ENCODE assay signal across 13 cellular contexts in the genomic region with DNA sequence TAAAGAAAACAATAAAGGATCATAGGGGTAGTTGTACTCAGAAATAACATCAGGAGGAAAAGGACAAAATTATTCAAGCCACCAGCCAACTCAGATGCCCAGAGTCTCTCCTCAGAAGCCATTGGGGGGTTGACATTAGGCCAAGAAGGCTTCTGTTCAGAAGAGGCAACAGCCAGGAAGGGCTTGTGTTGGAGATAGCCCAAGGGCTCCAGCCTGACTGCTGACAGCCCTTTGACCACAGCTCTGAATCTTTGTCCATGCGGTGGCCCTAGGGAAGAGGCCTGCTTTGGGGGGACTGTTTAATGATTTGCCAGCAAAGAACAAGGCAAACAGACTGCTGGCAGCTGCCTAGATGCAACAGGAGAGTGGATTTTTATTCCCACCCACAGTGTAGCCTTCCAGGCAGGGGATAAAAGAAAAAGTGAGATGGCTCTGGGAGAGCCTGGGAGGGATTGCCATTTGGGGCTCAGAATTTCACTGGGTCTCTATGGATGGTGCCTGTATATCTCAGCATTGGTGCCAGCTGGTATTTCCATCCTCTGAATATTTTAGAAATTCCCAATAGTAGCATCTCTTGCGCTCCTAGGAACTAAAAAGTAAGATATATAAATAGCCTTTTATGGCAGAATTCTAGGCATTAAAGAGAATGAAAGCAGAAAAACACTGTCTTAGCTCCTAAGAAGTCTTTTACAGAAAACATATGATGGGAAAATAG. TPM values are rescaled to one million over a fixed set of nuclear protein-coding genes. Genes with fewer than 3 reads are reported as not detected.
DNase-seq lines count a peak whose midpoint lies in the region; ATAC-seq, FAIRE-seq and TF ChIP-seq lines count a peak whose summit lies in the region.
"Had no signal": no experiment of that assay in that cellular context is flagged by ENCODE, and none has a peak within 500 bp of the region (broad histone marks: within the 10 kb centered on the region; RNA-seq: fewer than 3 reads in every experiment).

No MANE protein-coding gene starts in this region.

- no peak for TF ChIP-seq EP300 in K562 (IDR thresholded peaks at IDR 0.05; ENCODE audit: low read length)

- H3K9me1 ChIP-seq in K562 (ENCODE audit: control insufficient read depth, insufficient read depth, low read length) = no peaks in the 10 kb centered on the region

- H4K20me1 ChIP-seq in K562 (replicated peaks; ENCODE audit: control insufficient read depth, insufficient read depth, low read length) = no peaks in the 10 kb centered on the region

- H3K27ac ChIP-seq in K562 (ENCODE audit: extremely low read depth, low read depth, low read length) = no peak overlapping the region
- peak overlapping the region; percentile 21 for H3K27ac ChIP-seq in mesenchymal stem cell (ENCODE audit: low read length, poor library complexity, severe bottlenecking)
- H3K27ac ChIP-seq in thyroid gland = no peak overlapping the region

- H2BK5ac ChIP-seq in mesenchymal stem cell (ENCODE audit: low read depth, low read length, poor library complexity, severe bottlenecking) = no peak overlapping the region

- no peak for TF ChIP-seq CTCF in K562 (IDR thresholded peaks at IDR 0.05 in 2 of 3, conservative IDR thresholded peaks at IDR 0.05 in 1 of 3; ENCODE audit: insufficient read depth in 2 of 3, low read depth in 1 of 3, low read length in 3 of 3)
- no peak for TF ChIP-seq CTCF in thyroid gland (IDR thresholded peaks at IDR 0.05)

- no peaks in the 10 kb centered on the region for H3K9me3 ChIP-seq in K562 (replicated peaks; ENCODE audit: control insufficient read depth, insufficient read depth, low read depth, low read length)
- no peaks in the 10 kb centered on the region for H3K9me3 ChIP-seq in mesenchymal stem cell (ENCODE audit: control insufficient read depth, low read length)
- H3K9me3 ChIP-seq in thyroid gland = no peaks in the 10 kb centered on the region

- H3K27me3 ChIP-seq in K562 (ENCODE audit: control insufficient read depth in 2 of 2, insufficient read depth in 2 of 2, low read length in 2 of 2) = no peaks in the 10 kb centered on the region
- H3K27me3 ChIP-seq in mesenchymal stem cell (ENCODE audit: control insufficient read depth in 1 of 2, insufficient read depth in 1 of 2, low read length in 2 of 2) = peaks cover 13 to 21% of the 10 kb centered on the region in 2 experiments
- no peaks in the 10 kb centered on the region for H3K27me3 ChIP-seq in thyroid gland

- POLR2A ChIA-PET in K562 (lab: Yijun Ruan, JAX) = interaction anchor here (0.6 to 5.4 kb wide), 10 partner anchors 8 to 328 kb away, joined by 3 to 34 read pairs (median 3); partner anchors contain the start of gene SUPT4H1

- 80% methylated on average over 2 of the region's 2 CpGs for WGBS in K562 (ENCODE audit: insufficient coverage, low coverage, missing lambda C conversion rate)
- 90% methylated on average over 1 of the region's 2 CpGs for WGBS in mesenchymal stem cell
- 71 to 81% methylated on average over 2 of the region's 2 CpGs for WGBS in thyroid gland, 2 donors

- H3K4me3 Mint-ChIP-seq in activated naive CD4-positive, alpha-beta T cell treated with anti-CD3 and anti-CD28 coated beads, Interleukin-2, amount 50 U/mL, for 24 hours = no peak overlapping the region

- peak overlapping the region in 1 of 2 experiments; percentile 40; a peak in 1 of 4 replicates for H3K9ac ChIP-seq in K562 (ENCODE audit: insufficient read depth in 1 of 2, low read depth in 2 of 2, low read length in 2 of 2)
- H3K9ac ChIP-seq in mesenchymal stem cell (ENCODE audit: low read length) = no peak overlapping the region

- H3K36me3 Mint-ChIP-seq in activated naive CD4-positive, alpha-beta T cell treated with anti-CD3 and anti-CD28 coated beads, Interleukin-2, amount 50 U/mL, for 24 hours = no peaks in the 10 kb centered on the region

- peak; percentile 38 for ATAC-seq in K562
- no peak for ATAC-seq in GM18858 (IDR thresholded peaks at IDR 0.05; ENCODE audit: unreplicated experiment)
- ATAC-seq in GM18868 (IDR thresholded peaks at IDR 0.05; ENCODE audit: unreplicated experiment) = no peak
- no peak for ATAC-seq in GM21447 (IDR thresholded peaks at IDR 0.05; ENCODE audit: unreplicated experiment)
- ATAC-seq: HCT116 had no signal

- H3K4me1 ChIP-seq in K562 (replicated peaks in 1 of 2; ENCODE audit: control insufficient read depth in 2 of 2, insufficient read depth in 2 of 2, low read length in 2 of 2) = peaks cover 7 to 37% of the 10 kb centered on the region in 2 experiments
- H3K4me1 ChIP-seq in mesenchymal stem cell (ENCODE audit: control insufficient read depth, insufficient read depth, low read depth, low read length) = peaks cover 7% of the 10 kb centered on the region
- H3K4me1 ChIP-seq in thyroid gland = no peaks in the 10 kb centered on the region

- CTCF ChIA-PET in K562 (lab: Yijun Ruan, JAX; ENCODE audit: low intra/inter-chr PET ratio) = no interaction called here

- intact Hi-C loops in K562 (cut with micrococcal nuclease) = no loop called here
- intact Hi-C loops in thyroid gland (cut with DNase I) = no loop called here

- no peak overlapping the region for H3K23ac ChIP-seq in mesenchymal stem cell (ENCODE audit: low read length in 2 of 2)

- H2BK120ac ChIP-seq in mesenchymal stem cell (ENCODE audit: low read depth, low read length) = no peak overlapping the region

- H4K91ac ChIP-seq in mesenchymal stem cell (ENCODE audit: low read length) = no peak overlapping the region

- no peak overlapping the region for H3K14ac ChIP-seq in mesenchymal stem cell (ENCODE audit: low read length in 2 of 2)

- H3K27me3 Mint-ChIP-seq in activated naive CD4-positive, alpha-beta T cell treated with anti-CD3 and anti-CD28 coated beads, Interleukin-2, amount 50 U/mL, for 24 hours = no peaks in the 10 kb centered on the region

- DNase-seq in activated naive CD4-positive, alpha-beta T cell treated with Interleukin-2 at 50 U/mL for 16 hours = no peak
- no peak for DNase-seq in K562 (ENCODE audit: extremely low read depth in 1 of 4, low spot score in 3 of 4)
- DNase-seq in mesenchymal stem cell = no peak
- no peak for DNase-seq in thyroid gland
- DNase-seq: activated CD4-positive, alpha-beta T cell treated with anti-CD3 and anti-CD28 coated beads for 48 hours; activated gamma-delta T cell; NCI-H1694 had no signal

- H2AFZ ChIP-seq in K562 (ENCODE audit: low read depth, low read length) (no peak overlapping the region), mesenchymal stem cell (ENCODE audit: low read depth, low read length) (no peak overlapping the region)

- TF ChIP-seq POLR2A in K562 (conservative IDR thresholded peaks at IDR 0.05) (no peak), thyroid gland (IDR thresholded peaks at IDR 0.05) (no peak)

- no peak overlapping the region for H2BK12ac ChIP-seq in mesenchymal stem cell (ENCODE audit: low read length in 2 of 2)

- peak; percentile 51 for FAIRE-seq in K562 (lab: Jason Lieb, UNC)
- FAIRE-seq: colon had no signal

- peaks cover 60% of the 10 kb centered on the region for H3K4me1 Mint-ChIP-seq in activated naive CD4-positive, alpha-beta T cell treated with anti-CD3 and anti-CD28 coated beads, Interleukin-2, amount 50 U/mL, for 24 hours

- no peak overlapping the region for H3K4me2 ChIP-seq in K562 (ENCODE audit: insufficient read depth, low read length)
- H3K4me2 ChIP-seq in mesenchymal stem cell (ENCODE audit: low read length, poor library complexity, severe bottlenecking) = no peak overlapping the region

- no peaks in the 10 kb centered on the region for H3K79me2 ChIP-seq in K562 (ENCODE audit: control insufficient read depth, insufficient read depth, low read length)

- H3K9me3 Mint-ChIP-seq in activated naive CD4-positive, alpha-beta T cell treated with anti-CD3 and anti-CD28 coated beads, Interleukin-2, amount 50 U/mL, for 24 hours = no peaks in the 10 kb centered on the region

- no peaks in the 10 kb centered on the region for H3K79me1 ChIP-seq in mesenchymal stem cell (replicated peaks; ENCODE audit: low read length, poor library complexity, severe bottlenecking)

- H2AK5ac ChIP-seq in mesenchymal stem cell (ENCODE audit: low read length, severe bottlenecking) = no peak overlapping the region

- H3K36me3 ChIP-seq in K562 (ENCODE audit: control insufficient read depth, insufficient read depth, low read length) = no peaks in the 10 kb centered on the region
- no peaks in the 10 kb centered on the region for H3K36me3 ChIP-seq in mesenchymal stem cell (ENCODE audit: control insufficient read depth in 1 of 2, insufficient read depth in 2 of 2, low read depth in 1 of 2, low read length in 2 of 2)
- H3K36me3 ChIP-seq in thyroid gland = no peaks in the 10 kb centered on the region

- H4K8ac ChIP-seq in mesenchymal stem cell (ENCODE audit: low read length) = no peak overlapping the region

- no peak overlapping the region for H3K4ac ChIP-seq in mesenchymal stem cell (ENCODE audit: low read depth in 1 of 2, low read length in 2 of 2)

- H3K4me3 ChIP-seq in K562 (no peak overlapping the region), mesenchymal stem cell (ENCODE audit: insufficient read depth in 1 of 2, low read depth in 1 of 2, low read length in 2 of 2) (no peak overlapping the region), thyroid gland (replicated peaks in 1 of 3) (no peak overlapping the region)

- H3K18ac ChIP-seq in mesenchymal stem cell (ENCODE audit: low read depth in 1 of 2, low read length in 2 of 2) = no peak overlapping the region

- no peak for TF ChIP-seq RAD21 in K562 (CRISPR knock-in tag; conservative IDR thresholded peaks at IDR 0.05 in 1 of 2, IDR thresholded peaks at IDR 0.05 in 1 of 2)

- in situ Hi-C loops in K562 (cut with MboI) = no loop called here

- H3K27ac Mint-ChIP-seq in activated naive CD4-positive, alpha-beta T cell treated with anti-CD3 and anti-CD28 coated beads, Interleukin-2, amount 50 U/mL, for 24 hours = peak overlapping the region; percentile 63

- H2BK15ac ChIP-seq in mesenchymal stem cell (ENCODE audit: low read depth, poor library complexity, severe bottlenecking) = no peak overlapping the region

- no TSS peak for BruUV-seq in K562 (replicated peaks; lab: Mats Ljungman, UMichigan)

RNA-seq across cellular contexts. Expression of gene SUPT4H1, which starts 29.3 kb away (rescaled TPM):
- 26.0 and 31.9 TPM in 2 replicates for total RNA-seq in K562 (2011; cell fraction: chromatin; rRNA removed; ENCODE audit: low replicate concordance)
- total RNA-seq in K562 (2011; cell fraction: nucleolus; rRNA removed) = 30.7 and 32.8 TPM in 2 replicates
- total RNA-seq in K562 (2011; cell fraction: nucleoplasm; rRNA removed) = 38.1 and 51.1 TPM in 2 replicates
- total RNA-seq in K562 (2014; rRNA removed) (62.1 and 94.0 TPM in 2 replicates), K562 (2014; rRNA removed; fragmentation: Illumina TruSeq; extraction: Trizol) (102 and 108 TPM in 2 replicates), K562 (2015; rRNA removed; fragmentation: Illumina TruSeq; extraction: Trizol) (90.6 and 94.8 TPM in 2 replicates), K562 (2021) (105 and 111 TPM in 2 replicates), thyroid gland (10 to 100 TPM; 38.2 to 56.3 (median 44.2) TPM)
- polyA plus RNA-seq in K562 (2011; rRNA removed) (198 and 273 TPM in 2 replicates), K562 (2014; fragmentation: Illumina TruSeq; extraction: Trizol) (116 and 140 TPM in 2 replicates), K562 (2014; fragmentation: Nextera tagmentation; extraction: Ambion mirVana) (100 to 1,000 TPM; 235 to 320 TPM), K562 (2014; rRNA removed) (113 and 117 TPM in 2 replicates)
- 118 and 163 TPM in 2 replicates for polyA plus RNA-seq in K562 (2011; cell fraction: cytosol; rRNA removed)
- polyA plus RNA-seq in K562 (2011; cell fraction: nucleus; rRNA removed) = 45.3 and 71.9 TPM in 2 replicates
- 120 and 125 TPM in 2 replicates for polyA plus RNA-seq in K562 (2012)
- polyA minus RNA-seq in K562 (2011; rRNA and poly(A)+ RNA removed) = 107 and 135 TPM in 2 replicates
- 23.5 and 42.2 TPM in 2 replicates for polyA minus RNA-seq in K562 (2011; cell fraction: cytosol; rRNA and poly(A)+ RNA removed)
- polyA minus RNA-seq in K562 (2011; cell fraction: nucleus; rRNA and poly(A)+ RNA removed) = 12.4 and 23.0 TPM in 2 replicates
- polyA plus RNA-seq in mesenchymal stem cell (2013, experiment 1 of 2) = 68.0 TPM
- polyA plus RNA-seq in mesenchymal stem cell (2013, experiment 2 of 2) = 70.8 TPM

RNA-seq across cellular contexts. Expression of gene RNF43, which starts 36.1 kb away (rescaled TPM):
- total RNA-seq in K562 (2011; cell fraction: chromatin; rRNA removed; ENCODE audit: low replicate concordance) = 8.4 and 9.4 TPM in 2 replicates
- 5.0 and 6.2 TPM in 2 replicates for total RNA-seq in K562 (2011; cell fraction: nucleolus; rRNA removed)
- 7.3 and 9.5 TPM in 2 replicates for total RNA-seq in K562 (2011; cell fraction: nucleoplasm; rRNA removed)
- total RNA-seq in K562 (2014; rRNA removed) (1.5 and 2.0 TPM in 2 replicates), K562 (2014; rRNA removed; fragmentation: Illumina TruSeq; extraction: Trizol) (1.5 TPM in 2 replicates), K562 (2015; rRNA removed; fragmentation: Illumina TruSeq; extraction: Trizol) (1.2 TPM in 2 replicates), K562 (2021) (2.3 and 2.7 TPM in 2 replicates), thyroid gland (1 to 10 TPM; 2.1 to 5.2 (median 4.3) TPM)
- polyA plus RNA-seq in K562 (2011; rRNA removed) (0.75 and 1.2 TPM in 2 replicates), K562 (2014; fragmentation: Illumina TruSeq; extraction: Trizol) (1.7 and 2.1 TPM in 2 replicates), K562 (2014; fragmentation: Nextera tagmentation; extraction: Ambion mirVana) (under 1 TPM; 0.29 to 0.51 TPM), K562 (2014; rRNA removed) (1.4 TPM in 2 replicates)
- 0.47 and 0.79 TPM in 2 replicates for polyA plus RNA-seq in K562 (2011; cell fraction: cytosol; rRNA removed)
- 2.0 and 2.8 TPM in 2 replicates for polyA plus RNA-seq in K562 (2011; cell fraction: nucleus; rRNA removed)
- 2.6 and 3.4 TPM in 2 replicates for polyA plus RNA-seq in K562 (2012)
- polyA minus RNA-seq in K562 (2011; rRNA and poly(A)+ RNA removed) = 1.1 and 3.1 TPM in 2 replicates
- 0.29 and 2.1 TPM in 2 replicates for polyA minus RNA-seq in K562 (2011; cell fraction: cytosol; rRNA and poly(A)+ RNA removed)
- 0.89 and 1.3 TPM in 2 replicates for polyA minus RNA-seq in K562 (2011; cell fraction: nucleus; rRNA and poly(A)+ RNA removed)
- polyA plus RNA-seq in mesenchymal stem cell (2013, experiment 1 of 2) = 0.01 TPM
- not detected for polyA plus RNA-seq in mesenchymal stem cell (2013, experiment 2 of 2)

RNA-seq across cellular contexts. Expression of gene TSPOAP1, which starts 52.7 kb away (rescaled TPM):
- total RNA-seq in K562 (2011; cell fraction: chromatin; rRNA removed; ENCODE audit: low replicate concordance) = 26.2 and 58.3 TPM in 2 replicates
- 24.0 and 24.1 TPM in 2 replicates for total RNA-seq in K562 (2011; cell fraction: nucleolus; rRNA removed)
- total RNA-seq in K562 (2011; cell fraction: nucleoplasm; rRNA removed) = 18.1 and 18.9 TPM in 2 replicates
- 1.0 and 1.8 TPM in 2 replicates for total RNA-seq in K562 (2014; rRNA removed)
- 0.57 and 0.87 TPM in 2 replicates for total RNA-seq in K562 (2014; rRNA removed; fragmentation: Illumina TruSeq; extraction: Trizol)
- total RNA-seq in K562 (2015; rRNA removed; fragmentation: Illumina TruSeq; extraction: Trizol) = 0.94 and 1.2 TPM in 2 replicates
- 1.7 and 3.3 TPM in 2 replicates for total RNA-seq in K562 (2021)
- polyA plus RNA-seq in K562 (2011; rRNA removed) = 3.2 and 3.3 TPM in 2 replicates
- polyA plus RNA-seq in K562 (2011; cell fraction: cytosol; rRNA removed) = 2.4 and 2.6 TPM in 2 replicates
- polyA plus RNA-seq in K562 (2011; cell fraction: nucleus; rRNA removed) = 26.8 and 38.8 TPM in 2 replicates
- 3.0 and 5.1 TPM in 2 replicates for polyA plus RNA-seq in K562 (2012)
- polyA plus RNA-seq in K562 (2014; fragmentation: Illumina TruSeq; extraction: Trizol) = 1.1 and 1.2 TPM in 2 replicates
- not detected for polyA plus RNA-seq in K562 (2014; fragmentation: Nextera tagmentation; extraction: Ambion mirVana)
- 1.6 and 3.9 TPM in 2 replicates for polyA plus RNA-seq in K562 (2014; rRNA removed)
- polyA minus RNA-seq in K562 (2011; rRNA and poly(A)+ RNA removed) = 1.1 and 1.8 TPM in 2 replicates
- 0.76 and 2.1 TPM in 2 replicates for polyA minus RNA-seq in K562 (2011; cell fraction: cytosol; rRNA and poly(A)+ RNA removed)
- polyA minus RNA-seq in K562 (2011; cell fraction: nucleus; rRNA and poly(A)+ RNA removed) = 4.1 and 6.2 TPM in 2 replicates
- polyA plus RNA-seq in mesenchymal stem cell (2013, experiment 1 of 2) = 0.23 TPM
- 0.27 TPM for polyA plus RNA-seq in mesenchymal stem cell (2013, experiment 2 of 2)
- 10 to 100 TPM; 19.5 to 35.4 (median 22.1) TPM for total RNA-seq in thyroid gland
